In the genomic region with DNA sequence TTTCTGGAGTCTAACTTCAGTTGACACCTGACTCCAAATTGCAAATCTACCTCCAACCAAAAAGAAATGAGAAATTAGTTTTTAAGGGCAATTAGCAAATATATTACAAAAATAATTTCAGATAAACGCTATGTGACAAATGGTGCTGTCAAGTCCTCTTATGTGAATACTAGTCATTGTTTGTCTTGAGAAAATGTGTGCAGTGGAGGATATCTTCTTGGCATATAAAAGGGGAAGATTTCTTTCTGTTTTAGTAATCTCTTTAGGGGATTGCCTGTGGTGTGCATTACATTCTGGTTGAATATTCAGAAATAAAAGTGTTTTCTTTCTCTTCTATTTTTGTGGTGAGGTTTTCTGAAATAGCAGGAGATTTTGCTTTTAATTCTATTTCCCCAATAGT, we compare ENCODE assay signal across 1 cellular context.
TF ChIP-seq lines count a peak whose summit lies in the region.

No MANE protein-coding gene starts in this region.

TF ChIP-seq in WTC11, 78 proteins besides CTCF, POLR2A, EP300 and RAD21 (continued from another document):
- TF ChIP-seq ESRRA (CRISPR knock-in tag; IDR thresholded peaks at IDR 0.05; ENCODE audit: borderline replicate concordance), result no peak
- TF ChIP-seq USF1 (CRISPR knock-in tag; IDR thresholded peaks at IDR 0.05), result no peak
- no peak for TF ChIP-seq IRF1 (CRISPR knock-in tag; IDR thresholded peaks at IDR 0.05)
- TF ChIP-seq CREB1 (CRISPR knock-in tag; IDR thresholded peaks at IDR 0.05), result no peak
- no peak for TF ChIP-seq ZNF121 (CRISPR knock-in tag; IDR thresholded peaks at IDR 0.05)
- no peak for TF ChIP-seq STAT6 (CRISPR knock-in tag; conservative IDR thresholded peaks at IDR 0.05; ENCODE audit: low read depth)
- no peak for TF ChIP-seq EMX1 (CRISPR knock-in tag; IDR thresholded peaks at IDR 0.05)
- TF ChIP-seq TEAD1 (CRISPR knock-in tag; IDR thresholded peaks at IDR 0.05), result no peak
- TF ChIP-seq, protein P1, sequence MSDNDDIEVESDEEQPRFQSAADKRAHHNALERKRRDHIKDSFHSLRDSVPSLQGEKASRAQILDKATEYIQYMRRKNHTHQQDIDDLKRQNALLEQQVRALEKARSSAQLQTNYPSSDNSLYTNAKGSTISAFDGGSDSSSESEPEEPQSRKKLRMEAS (CRISPR knock-in tag; IDR thresholded peaks at IDR 0.05), result no peak
- no peak for TF ChIP-seq ZNF138 (CRISPR knock-in tag; conservative IDR thresholded peaks at IDR 0.05)
